ENCODE assay signal across 22 cellular contexts in genomic region chr10:1289591-1289990, GRCh38.
DNase-seq lines count a peak whose midpoint lies in the region; ATAC-seq, FAIRE-seq and TF ChIP-seq lines count a peak whose summit lies in the region.
"Had no signal": no experiment of that assay in that cellular context is flagged by ENCODE, and none has a peak within 500 bp of the region (broad histone marks: within the 10 kb centered on the region; RNA-seq: fewer than 3 reads in every experiment).

No MANE protein-coding gene starts in this region.

- H3K14ac ChIP-seq in H1 (ENCODE audit: insufficient read length): no peak overlapping the region

- no peak for TF ChIP-seq EP300 in H1 (IDR thresholded peaks at IDR 0.05; ENCODE audit: borderline replicate concordance in 1 of 2, low read depth in 2 of 2, low read length in 2 of 2)

- H3F3A ChIP-seq in GM23248 (ENCODE audit: insufficient read depth): no peaks in the 10 kb centered on the region

- H3K79me1 ChIP-seq in H1 (ENCODE audit: low read depth, low read length): no peaks in the 10 kb centered on the region

- DNase-seq in GM23248 (peak; percentile 5), M059J (ENCODE audit: low read depth) (peak; percentile 35), H1 (ENCODE audit: low read depth in 1 of 2, low spot score in 2 of 2) (peak in 1 of 2 experiments; percentile 41), nephron progenitor cell (no peak), iPS-NIHi7 (ENCODE audit: extremely low spot score) (no peak), foreskin melanocyte (no peak)
- DNase-seq: activated CD8-positive, alpha-beta T cell treated with anti-CD3 and anti-CD28 coated beads, Interleukin-2, amount 10 ng/mL, durations not matched to agents 7 days and 5 days; activated naive CD4-positive, alpha-beta T cell treated with anti-CD3 and anti-CD28 coated beads, Interleukin-2, amount 50 U/mL, for 16 hours; activated T-cell treated with anti-CD3 and anti-CD28 coated beads, Interleukin-2, amount 50 U/mL, for 24 hours; CD4-positive, alpha-beta memory T cell; DMS79 treated with DMSO at 0.1 percent for 48 hours; gastrocnemius medialis; Kasumi-1; left cardiac atrium; mucosa of descending colon; NCI-H1417; NCI-H774 had no signal

- CTCF ChIA-PET in H1 (lab: Charles Lee; ENCODE audit: partially characterized antibody): no interaction called here

- H4K20me1 ChIP-seq in GM23248 (ENCODE audit: insufficient read depth) (no peaks in the 10 kb centered on the region), H1 (replicated peaks in 1 of 2; ENCODE audit: control insufficient read depth in 1 of 2, insufficient read depth in 2 of 2, low read length in 2 of 2) (no peaks in the 10 kb centered on the region)

- peak overlapping the region; percentile 89; the same call in 1 of the 2 replicates for H2BK12ac ChIP-seq in H1 (ENCODE audit: low read depth, low read length)

- H2BK20ac ChIP-seq in H1 (ENCODE audit: low read length): no peak overlapping the region; the same call in 1 of the 2 replicates

- H3K9ac ChIP-seq in GM23248 (no peak overlapping the region), H1 (replicated peaks in 1 of 4; ENCODE audit: extremely low read depth in 1 of 4, low read depth in 3 of 4, low read length in 3 of 4) (no peak overlapping the region)

- H3K79me2 ChIP-seq in GM23248 (ENCODE audit: insufficient read depth) (no peaks in the 10 kb centered on the region), H1 (ENCODE audit: control insufficient read depth in 1 of 2, insufficient read depth in 2 of 2, low read length in 2 of 2) (no peaks in the 10 kb centered on the region)

- 6 to 16% methylated on average over 16 of the region's 16 CpGs for WGBS in GM23248 (ENCODE audit: low coverage in 1 of 2, low lambda C conversion rate in 2 of 2, missing lambda C conversion rate in 2 of 2), 2 experiments
- WGBS in H1 (ENCODE audit: extremely low coverage in 1 of 2, insufficient coverage in 1 of 2, insufficient read length in 1 of 2, insufficient replicate concordance in 2 of 2, low coverage in 1 of 2, low lambda C conversion rate in 2 of 2, missing lambda C conversion rate in 1 of 2), 2 experiments: 84% methylated on average over 16 of the region's 16 CpGs; no CpG with 5 or more reads in 1 of the 2 experiments

- peaks cover 9% of the 10 kb centered on the region for H3K27me3 Mint-ChIP-seq in nephron progenitor cell (ENCODE audit: low read depth, poor library complexity)

- FAIRE-seq in H1 (lab: Jason Lieb, UNC): no peak
- FAIRE-seq: endothelial cell of umbilical vein had no signal

- H4K91ac ChIP-seq in H1 (replicated peaks; ENCODE audit: insufficient read length, low read length): peak overlapping the region; percentile 32

- H2AFZ ChIP-seq in GM23248 (no peak overlapping the region), H1 (ENCODE audit: low read length) (no peak overlapping the region)

- no peak overlapping the region for H3K56ac ChIP-seq in H1 (replicated peaks; ENCODE audit: insufficient read length, low read depth, low read length)

- no peak overlapping the region for H3K4me2 ChIP-seq in GM23248 (ENCODE audit: unreplicated experiment)
- no peak overlapping the region for H3K4me2 ChIP-seq in H1 (ENCODE audit: insufficient read depth in 1 of 2, low read depth in 2 of 2, low read length in 2 of 2)

- no peak for TF ChIP-seq POLR2A in H1 (IDR thresholded peaks at IDR 0.05; ENCODE audit: control extremely low read depth in 1 of 2, low read depth in 2 of 2, low read length in 2 of 2)

- H2AK5ac ChIP-seq in H1 (ENCODE audit: low read depth, low read length): no peak overlapping the region; the same call in 1 of the 2 replicates

- no peak overlapping the region for H3K23ac ChIP-seq in H1 (ENCODE audit: insufficient read length)

- peak overlapping the region; percentile 31; the same call in 1 of the 2 replicates for H2BK15ac ChIP-seq in H1 (ENCODE audit: low read length)

- ATAC-seq in GM21390 (IDR thresholded peaks at IDR 0.05; ENCODE audit: unreplicated experiment) (no peak), HG02763 (IDR thresholded peaks at IDR 0.05; ENCODE audit: unreplicated experiment) (no peak)
- ATAC-seq: activated CD8-positive, alpha-beta T cell treated with anti-CD3 and anti-CD28 coated beads, Interleukin-2, amount 10 ng/mL, durations not matched to agents 7 days and 5 days; gastrocnemius medialis; left cardiac atrium; mucosa of descending colon; WTC11 had no signal

- peak overlapping the region; percentile 66 for H3K27ac Mint-ChIP-seq in nephron progenitor cell
- H3K27ac Mint-ChIP-seq: activated CD8-positive, alpha-beta T cell treated with anti-CD3 and anti-CD28 coated beads, Interleukin-2, amount 10 ng/mL, durations not matched to agents 7 days and 5 days; activated T-cell treated with anti-CD3 and anti-CD28 coated beads, Interleukin-2, amount 50 U/mL, for 24 hours; WTC11 had no signal

- no peaks in the 10 kb centered on the region for H3K36me3 Mint-ChIP-seq in nephron progenitor cell (ENCODE audit: low read depth)
- H3K36me3 Mint-ChIP-seq: CD4-positive, alpha-beta memory T cell; WTC11 had no signal

- H3K9me3 ChIP-seq in GM23248 (ENCODE audit: low read depth) (no peaks in the 10 kb centered on the region), H1 (ENCODE audit: insufficient read depth in 2 of 2, low read depth in 1 of 2, low read length in 1 of 2) (no peaks in the 10 kb centered on the region)
- H3K9me3 ChIP-seq: gastrocnemius medialis, mucosa of descending colon, neutrophil had no signal

- H3K4me1 Mint-ChIP-seq in nephron progenitor cell: peaks cover 61% of the 10 kb centered on the region

- H3K9me3 Mint-ChIP-seq in nephron progenitor cell: no peaks in the 10 kb centered on the region
- H3K9me3 Mint-ChIP-seq: activated T-cell treated with anti-CD3 and anti-CD28 coated beads, Interleukin-2, amount 50 U/mL, for 24 hours; CD4-positive, alpha-beta memory T cell; WTC11 had no signal

- POLR2A ChIA-PET in H1 (lab: Charles Lee; ENCODE audit: partially characterized antibody): no interaction called here

- H2BK5ac ChIP-seq in H1 (ENCODE audit: low read depth, low read length): peak overlapping the region; percentile 67; the same call in 1 of the 2 replicates

- no peaks in the 10 kb centered on the region for H3K27me3 ChIP-seq in GM23248 (replicated peaks; ENCODE audit: insufficient read depth)
- H3K27me3 ChIP-seq in H1 (replicated peaks in 1 of 4; ENCODE audit: control insufficient read depth in 3 of 4, extremely low read depth in 1 of 4, insufficient read depth in 3 of 4, low read length in 3 of 4): no peaks in the 10 kb centered on the region; a peak in 1 of 7 replicates
- H3K27me3 ChIP-seq: gastrocnemius medialis had no signal

- no peak overlapping the region for H3K4me3 ChIP-seq in GM23248
- H3K4me3 ChIP-seq in H1 (ENCODE audit: extremely low read depth in 1 of 4, insufficient read depth in 2 of 4, low read depth in 3 of 4, low read length in 4 of 4): no peak overlapping the region
- H3K4me3 ChIP-seq: gastrocnemius medialis, mucosa of descending colon had no signal

- no peak overlapping the region for H3K27ac ChIP-seq in GM23248
- H3K27ac ChIP-seq in H1 (ENCODE audit: low read depth, low read length): no peak overlapping the region
- H3K27ac ChIP-seq: gastrocnemius medialis, neutrophil had no signal

- H4K5ac ChIP-seq in H1 (ENCODE audit: insufficient read length, low read depth, low read length): no peak overlapping the region

- H3K36me3 ChIP-seq in GM23248 (ENCODE audit: low read depth) (no peaks in the 10 kb centered on the region), H1 (ENCODE audit: control insufficient read depth in 2 of 4, insufficient read depth in 4 of 4, low read length in 3 of 4) (no peaks in the 10 kb centered on the region)
- H3K36me3 ChIP-seq: gastrocnemius medialis, neutrophil had no signal

- no peak for TF ChIP-seq RAD21 in H1 (IDR thresholded peaks at IDR 0.05 in 1 of 2, conservative IDR thresholded peaks at IDR 0.05 in 1 of 2; ENCODE audit: low read depth in 2 of 2, low read length in 2 of 2)

- no peak overlapping the region for H3K18ac ChIP-seq in H1 (ENCODE audit: extremely low read depth, low read length)

- H3K4me3 Mint-ChIP-seq in nephron progenitor cell: no peak overlapping the region
- H3K4me3 Mint-ChIP-seq: activated CD8-positive, alpha-beta T cell treated with anti-CD3 and anti-CD28 coated beads, Interleukin-2, amount 10 ng/mL, durations not matched to agents 7 days and 5 days; activated T-cell treated with anti-CD3 and anti-CD28 coated beads, Interleukin-2, amount 50 U/mL, for 24 hours; CD4-positive, alpha-beta memory T cell; WTC11 had no signal

- H3K23me2 ChIP-seq in H1 (ENCODE audit: low read depth, low read length): no peaks in the 10 kb centered on the region

- H3K4me1 ChIP-seq in GM23248 (ENCODE audit: insufficient read depth) (no peaks in the 10 kb centered on the region), H1 (replicated peaks in 1 of 4; ENCODE audit: control insufficient read depth in 3 of 4, insufficient read depth in 4 of 4, low read length in 3 of 4) (peaks cover 0 to 16% (median 9%) of the 10 kb centered on the region in 4 experiments; a peak in 6 of 7 replicates)
- H3K4me1 ChIP-seq: gastrocnemius medialis had no signal

- no peaks in the 10 kb centered on the region for H3K9me2 ChIP-seq in GM23248 (ENCODE audit: insufficient read depth)

- in situ Hi-C loops in GM23248 (cut with MboI): no loop called here

- H2BK120ac ChIP-seq in H1 (replicated peaks; ENCODE audit: low read depth, low read length): no peak overlapping the region

- H4K8ac ChIP-seq in H1 (ENCODE audit: extremely low read depth, insufficient read depth, low read length): peak overlapping the region; percentile 42; the same call in 1 of the 2 replicates

- TF ChIP-seq CTCF in H1 (IDR thresholded peaks at IDR 0.05; ENCODE audit: control extremely low read depth in 1 of 3, insufficient read depth in 1 of 3, low read depth in 1 of 3, low read length in 3 of 3): no peak
- no peak for TF ChIP-seq CTCF in nephron progenitor cell (IDR thresholded peaks at IDR 0.05)

- H3K4ac ChIP-seq in H1 (replicated peaks; ENCODE audit: insufficient read length, low read depth, low read length): no peak overlapping the region

TF ChIP-seq in H1, 55 proteins besides CTCF, POLR2A, EP300 and RAD21:
- TF ChIP-seq SP1 (IDR thresholded peaks at IDR 0.05; ENCODE audit: low read depth, low read length) (no peak), SRF (IDR thresholded peaks at IDR 0.05; ENCODE audit: low read depth, low read length) (no peak), SIRT6 (IDR thresholded peaks at IDR 0.05; ENCODE audit: low read length) (no peak), KDM4A (IDR thresholded peaks at IDR 0.05; ENCODE audit: low read depth, low read length, severe bottlenecking) (no peak), KDM5A (IDR thresholded peaks at IDR 0.05; ENCODE audit: low read length) (no peak), CHD2 (IDR thresholded peaks at IDR 0.05; ENCODE audit: low read length) (no peak)

Comparison
In these comparisons a context has a peak if more than half of its experiments do, and no peak if none do; other contexts are left out.
1. DNase-seq: peak in GM23248 (single experiment) and M059J (single experiment); none in nephron progenitor cell (single experiment), iPS-NIHi7 (single experiment) and foreskin melanocyte (single experiment).